Comparison of ENCODE assay signal across 28 cellular contexts in genomic region chr4:38547052-38547451, GRCh38.
"Had no signal": no experiment of that assay in that cellular context is flagged by ENCODE, and none has a peak within 500 bp of the region (broad histone marks: within the 10 kb centered on the region; RNA-seq: fewer than 3 reads in every experiment).

No MANE protein-coding gene starts in this region.

- H3K9me3 ChIP-seq: esophagus muscularis mucosa, esophagus squamous epithelium, gastrocnemius medialis, gastroesophageal sphincter, heart left ventricle, heart right ventricle had no signal

- H3K4me3 Mint-ChIP-seq: dendritic cell treated with granulocyte-macrophage colony-stimulating factor and Interleukin-4, amounts not matched to agents 40 ng/mL and 50 ng/mL, for 4 days; effector memory CD8-positive, alpha-beta T cell; endodermal cell had no signal

- H3K27me3 Mint-ChIP-seq: dendritic cell treated with granulocyte-macrophage colony-stimulating factor and Interleukin-4, amounts not matched to agents 40 ng/mL and 50 ng/mL, for 4 days had no signal

- ATAC-seq: effector memory CD8-positive, alpha-beta T cell; esophagus mucosa; foreskin keratinocyte; gastrocnemius medialis; gastroesophageal sphincter; heart left ventricle; heart right ventricle had no signal

- H3K4me3 ChIP-seq: coronary artery, dorsolateral prefrontal cortex, esophagus muscularis mucosa, esophagus squamous epithelium, gastrocnemius medialis, gastroesophageal sphincter, heart left ventricle, heart right ventricle had no signal

- H3K27ac Mint-ChIP-seq: dendritic cell treated with granulocyte-macrophage colony-stimulating factor and Interleukin-4, amounts not matched to agents 40 ng/mL and 50 ng/mL, for 4 days; effector memory CD8-positive, alpha-beta T cell; endodermal cell had no signal

- H3K4me1 ChIP-seq: esophagus squamous epithelium, foreskin keratinocyte, gastrocnemius medialis, gastroesophageal sphincter had no signal

- H3K36me3 ChIP-seq: esophagus muscularis mucosa, esophagus squamous epithelium, gastrocnemius medialis, gastroesophageal sphincter, heart left ventricle, heart right ventricle had no signal

- H3K27ac ChIP-seq: coronary artery, dorsolateral prefrontal cortex, epithelial cell of prostate, esophagus muscularis mucosa, esophagus squamous epithelium, foreskin keratinocyte, gastrocnemius medialis, gastroesophageal sphincter, heart left ventricle, heart right ventricle had no signal

- H3K9me3 Mint-ChIP-seq: dendritic cell treated with granulocyte-macrophage colony-stimulating factor and Interleukin-4, amounts not matched to agents 40 ng/mL and 50 ng/mL, for 4 days; effector memory CD8-positive, alpha-beta T cell; endodermal cell had no signal

- H3K27me3 ChIP-seq: dorsolateral prefrontal cortex, esophagus muscularis mucosa, esophagus squamous epithelium, gastrocnemius medialis, gastroesophageal sphincter, heart left ventricle, heart right ventricle had no signal

- FAIRE-seq: colon, endometrium, endothelial cell of umbilical vein, frontal cortex had no signal

- DNase-seq: cortex of kidney; dermis blood vessel endothelial cell; dorsolateral prefrontal cortex; effector CD4-positive, alpha-beta T cell; effector CD8-positive, alpha-beta T cell; effector memory CD4-positive, alpha-beta T cell; effector memory CD8-positive, alpha-beta T cell; endodermal cell; erythroblast; esophagus squamous epithelium; foreskin fibroblast; foreskin keratinocyte; foreskin melanocyte; gastrocnemius medialis; glutamatergic neuron; head of caudate nucleus; heart left ventricle; heart right ventricle had no signal
